In the genomic region with DNA sequence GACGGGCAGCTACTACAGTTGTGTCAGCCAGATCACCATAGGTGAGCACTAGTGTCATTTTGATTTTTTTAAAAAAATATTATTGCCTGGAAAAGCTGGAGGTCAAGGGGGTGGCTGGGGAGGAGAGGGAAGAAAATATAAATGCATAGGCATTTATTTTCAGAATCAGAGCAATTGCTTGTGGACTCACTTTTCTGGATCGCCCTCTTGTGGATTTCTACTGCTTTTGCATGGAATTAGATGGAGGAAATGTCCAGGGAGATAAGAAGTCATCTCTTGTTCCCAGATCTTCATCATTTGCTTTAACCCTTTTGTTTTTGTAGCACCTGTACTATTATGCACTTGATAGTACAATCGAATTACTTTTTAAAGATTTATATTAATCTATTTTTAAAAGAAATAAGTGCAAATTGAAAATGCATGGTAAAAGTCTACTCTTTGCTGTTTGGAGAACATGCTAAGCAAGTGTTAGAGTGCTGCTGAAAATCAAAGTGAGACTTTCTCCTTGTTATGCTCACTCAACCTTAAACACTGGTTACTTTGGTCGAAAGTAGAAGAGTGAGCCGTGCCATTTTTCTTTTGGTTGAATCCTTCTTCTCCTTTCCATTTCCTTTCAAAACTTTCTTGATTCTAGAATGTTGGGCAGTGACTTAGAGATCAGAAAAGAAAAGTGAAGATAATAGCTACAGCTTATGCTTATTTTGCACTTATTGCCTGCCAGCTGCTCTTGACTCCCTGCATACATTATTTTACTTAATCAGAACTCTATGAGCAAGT, we compare ENCODE assay signal across 9 cellular contexts.
DNase-seq lines count a peak whose midpoint lies in the region; ATAC-seq, FAIRE-seq and TF ChIP-seq lines count a peak whose summit lies in the region.
"Had no signal": no experiment of that assay in that cellular context is flagged by ENCODE, and none has a peak within 500 bp of the region (broad histone marks: within the 10 kb centered on the region; RNA-seq: fewer than 3 reads in every experiment).

No MANE protein-coding gene starts in this region.

- in situ Hi-C loops in gastrocnemius medialis (cut with MboI; ENCODE audit: low sequenced_read_pairs in 4 of 4): loop anchor here in 3 of 4 donors (10.0 to 25.0 kb wide), 2 partner anchors 497 to 499 kb away; no protein-coding TSS in a partner anchor

- peak; percentile 62 for FAIRE-seq in H54 (lab: Jason Lieb, UNC)

- H3K9me3 ChIP-seq in lung (ENCODE audit: control insufficient read depth in 2 of 2, insufficient read depth in 1 of 2, low read length in 1 of 2): no peaks in the 10 kb centered on the region
- no peaks in the 10 kb centered on the region for H3K9me3 ChIP-seq in gastrocnemius medialis
- H3K9me3 ChIP-seq: neutrophil had no signal

- DNase-seq in GM03348 (ENCODE audit: low spot score) (peak; percentile 36), H54 (ENCODE audit: insufficient read length, low spot score) (no peak), NCI-H1694 (lab: John Stamatoyannopoulos, UW) (peak; percentile 25), astrocyte of the hippocampus (ENCODE audit: low read depth, low spot score) (peak; percentile 54), lung (ENCODE audit: low spot score) (no peak), GDM1 (lab: John Stamatoyannopoulos, UW) (no peak), gastrocnemius medialis (no peak)
- DNase-seq in activated CD8-positive, alpha-beta memory T cell treated with anti-CD3 and anti-CD28 coated beads, Interleukin-2, amount 50 U/mL, for 48 hours: no peak

- H3K4me3 ChIP-seq in lung (no peak overlapping the region), gastrocnemius medialis (no peak overlapping the region)

- H3K27me3 ChIP-seq in lung (ENCODE audit: control insufficient read depth, insufficient read depth) (no peaks in the 10 kb centered on the region), gastrocnemius medialis (no peaks in the 10 kb centered on the region)

- no peak for ATAC-seq in lung (ENCODE audit: insufficient read depth, low FRiP score)
- ATAC-seq in gastrocnemius medialis: no peak

- H3K36me3 ChIP-seq in lung (ENCODE audit: control insufficient read depth in 2 of 2, insufficient read depth in 2 of 2, low read length in 2 of 2): no peaks in the 10 kb centered on the region
- no peaks in the 10 kb centered on the region for H3K36me3 ChIP-seq in gastrocnemius medialis
- H3K36me3 ChIP-seq: neutrophil had no signal

- WGBS in lung, 2 donors: 43 to 66% methylated on average over 5 of the region's 5 CpGs

- TF ChIP-seq POLR2A in H54 (IDR thresholded peaks at IDR 0.05; ENCODE audit: low read depth, low read length) (no peak), gastrocnemius medialis (IDR thresholded peaks at IDR 0.05) (no peak)

- TF ChIP-seq CTCF in lung (IDR thresholded peaks at IDR 0.05; ENCODE audit: control extremely low read depth, extremely low read depth) (peak; percentile 18), gastrocnemius medialis (IDR thresholded peaks at IDR 0.05 in 4 of 5, conservative IDR thresholded peaks at IDR 0.05 in 1 of 5) (no peak)

- H3K27ac ChIP-seq in lung (ENCODE audit: low read depth in 1 of 2, low read length in 1 of 2) (no peak overlapping the region), gastrocnemius medialis (no peak overlapping the region)
- H3K27ac ChIP-seq: neutrophil had no signal

- intact Hi-C loops in gastrocnemius medialis (cut with DNase I; ENCODE audit: low total_unique reads): loop anchor here (10.0 kb wide), 1 partner anchor 389 kb away; no protein-coding TSS in a partner anchor

- H3K4me1 ChIP-seq in lung (ENCODE audit: control insufficient read depth in 2 of 2, insufficient read depth in 2 of 2, low read length in 2 of 2) (no peaks in the 10 kb centered on the region), gastrocnemius medialis (no peaks in the 10 kb centered on the region)

Comparison
In these comparisons a context has a peak if more than half of its experiments do, and no peak if none do; other contexts are left out.
1. DNase-seq: peak in GM03348 (single experiment), NCI-H1694 (single experiment) and astrocyte of the hippocampus (single experiment); none in H54 (single experiment), lung (single experiment), activated CD8-positive, alpha-beta memory T cell treated with anti-CD3 and anti-CD28 coated beads, Interleukin-2, amount 50 U/mL, for 48 hours (single experiment), GDM1 (single experiment) and gastrocnemius medialis (0 of 2).